In genomic region chr21:43727571-43728466, GRCh38 we compare ENCODE assay signal across 1 cellular context.
A peak's percentile ranks its signal among the peaks of the same experiment; 100 is the strongest.
TF ChIP-seq lines count a peak whose summit lies in the region.

No MANE protein-coding gene starts in this region.

TF ChIP-seq in HepG2, 621 proteins besides CTCF, POLR2A, EP300 and RAD21 (continued from another document and continues in another):
- TF ChIP-seq TBL1XR1 (IDR thresholded peaks at IDR 0.05; ENCODE audit: borderline replicate concordance, low read length, partially characterized antibody) (peak; percentile 6), ZFP36L2 (CRISPR knock-in tag; IDR thresholded peaks at IDR 0.05) (no peak), ZNF790 (CRISPR knock-in tag; IDR thresholded peaks at IDR 0.05; ENCODE audit: borderline replicate concordance) (no peak), ZNF460 (CRISPR knock-in tag; IDR thresholded peaks at IDR 0.05; ENCODE audit: borderline replicate concordance) (no peak), PRDM15 (CRISPR knock-in tag; IDR thresholded peaks at IDR 0.05) (no peak; the same call in 1 of the 2 replicates), ZSCAN12 (CRISPR knock-in tag; IDR thresholded peaks at IDR 0.05) (no peak), ZNF792 (CRISPR knock-in tag; IDR thresholded peaks at IDR 0.05) (no peak), NFYB (CRISPR knock-in tag; IDR thresholded peaks at IDR 0.05) (no peak), ZNF121 (CRISPR knock-in tag; IDR thresholded peaks at IDR 0.05) (no peak), KMT2A (CRISPR knock-in tag; IDR thresholded peaks at IDR 0.05) (no peak), SSRP1 (CRISPR knock-in tag; IDR thresholded peaks at IDR 0.05) (0 out of 2 replicates have a peak, but pooled peaks have one; percentile 49), TARDBP (CRISPR knock-in tag; IDR thresholded peaks at IDR 0.05) (peak; percentile 82), MYNN (CRISPR knock-in tag; IDR thresholded peaks at IDR 0.05; ENCODE audit: low read depth) (no peak), ZNF557 (CRISPR knock-in tag; IDR thresholded peaks at IDR 0.05) (no peak), NCOR1 (IDR thresholded peaks at IDR 0.05; ENCODE audit: borderline replicate concordance, low read length) (no peak), GFI1 (CRISPR knock-in tag; IDR thresholded peaks at IDR 0.05; ENCODE audit: borderline replicate concordance) (peak; percentile 58; the same call in 1 of the 2 replicates), ZNF207 (IDR thresholded peaks at IDR 0.05; ENCODE audit: borderline replicate concordance) (no peak), MXD1 (CRISPR knock-in tag; IDR thresholded peaks at IDR 0.05) (peak; percentile 18; the same call in 1 of the 2 replicates), ZNF337 (CRISPR knock-in tag; IDR thresholded peaks at IDR 0.05; ENCODE audit: borderline replicate concordance, low read depth) (no peak), ZNF687 (CRISPR knock-in tag; IDR thresholded peaks at IDR 0.05) (no peak; the same call in 1 of the 2 replicates), PRDM4 (CRISPR knock-in tag; IDR thresholded peaks at IDR 0.05; ENCODE audit: borderline replicate concordance) (no peak), ATF2 (CRISPR knock-in tag; IDR thresholded peaks at IDR 0.05) (no peak; the same call in 1 of the 2 replicates), KLF11 (CRISPR knock-in tag; IDR thresholded peaks at IDR 0.05) (no peak), MAFF (IDR thresholded peaks at IDR 0.05; ENCODE audit: low read depth, low read length) (no peak), ZNF124 (CRISPR knock-in tag; IDR thresholded peaks at IDR 0.05) (peak; percentile 22; the same call in 1 of the 2 replicates), WIZ (CRISPR knock-in tag; IDR thresholded peaks at IDR 0.05) (no peak), ZFYVE20 (CRISPR knock-in tag; IDR thresholded peaks at IDR 0.05; ENCODE audit: borderline replicate concordance, low read depth) (no peak), ETV5 (CRISPR knock-in tag; IDR thresholded peaks at IDR 0.05; ENCODE audit: borderline replicate concordance) (no peak), ZNF629 (CRISPR knock-in tag; conservative IDR thresholded peaks at IDR 0.05) (0 out of 2 replicates have a peak, but pooled peaks have one; percentile 15), ZNF607 (CRISPR knock-in tag; IDR thresholded peaks at IDR 0.05; ENCODE audit: borderline replicate concordance) (no peak), TAF15 (IDR thresholded peaks at IDR 0.05; ENCODE audit: low read depth, low read length, poor library complexity, severe bottlenecking) (peak; percentile 23), SMAD3 (CRISPR knock-in tag; IDR thresholded peaks at IDR 0.05) (no peak), ZNF331 (CRISPR knock-in tag; IDR thresholded peaks at IDR 0.05) (no peak)
- TF ChIP-seq, protein P1, sequence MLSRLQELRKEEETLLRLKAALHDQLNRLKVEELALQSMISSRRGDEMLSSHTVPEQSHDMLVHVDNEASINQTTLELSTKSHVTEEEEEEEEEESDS (CRISPR knock-in tag; IDR thresholded peaks at IDR 0.05; ENCODE audit: borderline replicate concordance): no peak
- TF ChIP-seq, protein P2, sequence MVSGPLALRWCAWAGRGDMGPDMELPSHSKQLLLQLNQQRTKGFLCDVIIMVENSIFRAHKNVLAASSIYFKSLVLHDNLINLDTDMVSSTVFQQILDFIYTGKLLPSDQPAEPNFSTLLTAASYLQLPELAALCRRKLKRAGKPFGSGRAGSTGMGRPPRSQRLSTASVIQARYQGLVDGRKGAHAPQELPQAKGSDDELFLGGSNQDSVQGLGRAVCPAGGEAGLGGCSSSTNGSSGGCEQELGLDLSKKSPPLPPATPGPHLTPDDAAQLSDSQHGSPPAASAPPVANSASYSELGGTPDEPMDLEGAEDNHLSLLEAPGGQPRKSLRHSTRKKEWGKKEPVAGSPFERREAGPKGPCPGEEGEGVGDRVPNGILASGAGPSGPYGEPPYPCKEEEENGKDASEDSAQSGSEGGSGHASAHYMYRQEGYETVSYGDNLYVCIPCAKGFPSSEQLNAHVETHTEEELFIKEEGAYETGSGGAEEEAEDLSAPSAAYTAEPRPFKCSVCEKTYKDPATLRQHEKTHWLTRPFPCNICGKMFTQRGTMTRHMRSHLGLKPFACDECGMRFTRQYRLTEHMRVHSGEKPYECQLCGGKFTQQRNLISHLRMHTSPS (CRISPR knock-in tag; IDR thresholded peaks at IDR 0.05; ENCODE audit: low read depth): peak; percentile 50; the same call in 1 of the 2 replicates
- TF ChIP-seq, protein P3, sequence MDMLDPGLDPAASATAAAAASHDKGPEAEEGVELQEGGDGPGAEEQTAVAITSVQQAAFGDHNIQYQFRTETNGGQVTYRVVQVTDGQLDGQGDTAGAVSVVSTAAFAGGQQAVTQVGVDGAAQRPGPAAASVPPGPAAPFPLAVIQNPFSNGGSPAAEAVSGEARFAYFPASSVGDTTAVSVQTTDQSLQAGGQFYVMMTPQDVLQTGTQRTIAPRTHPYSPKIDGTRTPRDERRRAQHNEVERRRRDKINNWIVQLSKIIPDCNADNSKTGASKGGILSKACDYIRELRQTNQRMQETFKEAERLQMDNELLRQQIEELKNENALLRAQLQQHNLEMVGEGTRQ (IDR thresholded peaks at IDR 0.05; ENCODE audit: low read depth, low read length): no peak
- TF ChIP-seq, protein P3 (CRISPR knock-in tag; IDR thresholded peaks at IDR 0.05; ENCODE audit: borderline replicate concordance): peak; percentile 77; the same call in 1 of the 2 replicates
- TF ChIP-seq, protein P4, sequence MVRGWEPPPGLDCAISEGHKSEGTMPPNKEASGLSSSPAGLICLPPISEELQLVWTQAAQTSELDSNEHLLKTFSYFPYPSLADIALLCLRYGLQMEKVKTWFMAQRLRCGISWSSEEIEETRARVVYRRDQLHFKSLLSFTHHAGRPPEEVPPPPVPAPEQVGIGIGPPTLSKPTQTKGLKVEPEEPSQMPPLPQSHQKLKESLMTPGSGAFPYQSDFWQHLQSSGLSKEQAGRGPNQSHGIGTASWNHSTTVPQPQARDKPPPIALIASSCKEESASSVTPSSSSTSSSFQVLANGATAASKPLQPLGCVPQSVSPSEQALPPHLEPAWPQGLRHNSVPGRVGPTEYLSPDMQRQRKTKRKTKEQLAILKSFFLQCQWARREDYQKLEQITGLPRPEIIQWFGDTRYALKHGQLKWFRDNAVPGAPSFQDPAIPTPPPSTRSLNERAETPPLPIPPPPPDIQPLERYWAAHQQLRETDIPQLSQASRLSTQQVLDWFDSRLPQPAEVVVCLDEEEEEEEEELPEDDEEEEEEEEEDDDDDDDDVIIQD (CRISPR knock-in tag; IDR thresholded peaks at IDR 0.05; ENCODE audit: low read depth): no peak
- TF ChIP-seq, protein P5, sequence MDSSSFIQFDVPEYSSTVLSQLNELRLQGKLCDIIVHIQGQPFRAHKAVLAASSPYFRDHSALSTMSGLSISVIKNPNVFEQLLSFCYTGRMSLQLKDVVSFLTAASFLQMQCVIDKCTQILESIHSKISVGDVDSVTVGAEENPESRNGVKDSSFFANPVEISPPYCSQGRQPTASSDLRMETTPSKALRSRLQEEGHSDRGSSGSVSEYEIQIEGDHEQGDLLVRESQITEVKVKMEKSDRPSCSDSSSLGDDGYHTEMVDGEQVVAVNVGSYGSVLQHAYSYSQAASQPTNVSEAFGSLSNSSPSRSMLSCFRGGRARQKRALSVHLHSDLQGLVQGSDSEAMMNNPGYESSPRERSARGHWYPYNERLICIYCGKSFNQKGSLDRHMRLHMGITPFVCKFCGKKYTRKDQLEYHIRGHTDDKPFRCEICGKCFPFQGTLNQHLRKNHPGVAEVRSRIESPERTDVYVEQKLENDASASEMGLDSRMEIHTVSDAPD (CRISPR knock-in tag; IDR thresholded peaks at IDR 0.05): no peak
- TF ChIP-seq, protein P6, sequence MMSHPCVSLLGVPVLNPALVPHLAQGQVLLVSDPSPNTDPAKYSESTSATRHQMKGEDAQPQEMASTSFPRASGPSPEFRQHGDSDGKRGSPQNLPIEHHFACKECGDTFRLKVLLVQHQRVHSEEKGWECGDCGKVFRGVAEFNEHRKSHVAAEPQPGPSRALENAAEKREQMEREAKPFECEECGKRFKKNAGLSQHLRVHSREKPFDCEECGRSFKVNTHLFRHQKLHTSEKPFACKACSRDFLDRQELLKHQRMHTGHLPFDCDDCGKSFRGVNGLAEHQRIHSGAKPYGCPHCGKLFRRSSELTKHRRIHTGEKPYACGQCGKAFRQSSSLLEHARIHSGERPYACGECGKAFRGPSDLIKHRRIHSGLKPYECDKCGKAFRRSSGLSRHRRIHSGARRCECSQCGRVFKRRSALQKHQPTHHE (CRISPR knock-in tag; IDR thresholded peaks at IDR 0.05; ENCODE audit: borderline replicate concordance): no peak
